19 cellular contexts compared by ENCODE assay signal in the genomic region with DNA sequence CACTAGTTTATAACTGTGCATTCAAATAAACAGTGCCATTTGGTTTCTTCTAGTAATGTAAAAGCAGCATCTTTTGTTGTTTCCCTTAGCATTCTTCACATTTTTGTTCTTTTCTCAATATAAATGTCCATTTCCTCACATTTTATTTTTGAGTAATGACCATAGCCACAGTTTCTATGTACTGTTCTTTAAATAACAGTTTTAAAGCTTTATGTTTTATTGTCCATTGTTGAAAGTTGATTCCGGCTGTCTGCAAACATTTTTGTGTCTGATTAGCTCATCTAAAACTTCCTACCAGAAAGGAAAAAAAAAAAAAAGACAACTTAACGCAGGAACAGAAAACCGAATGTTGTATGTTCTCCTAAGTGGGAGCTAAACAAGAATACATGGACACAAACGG.
DNase-seq lines count a peak whose midpoint lies in the region; ATAC-seq and TF ChIP-seq lines count a peak whose summit lies in the region.
"Had no signal": no experiment of that assay in that cellular context is flagged by ENCODE, and none has a peak within 500 bp of the region (broad histone marks: within the 10 kb centered on the region; RNA-seq: fewer than 3 reads in every experiment).

No MANE protein-coding gene starts in this region.

- no peak for DNase-seq in HFFc6
- DNase-seq in choroid plexus epithelial cell (ENCODE audit: low read depth) = peak; percentile 9
- DNase-seq in fibroblast of pulmonary artery (ENCODE audit: low read depth) = peak; percentile 20
- no peak for DNase-seq in osteocyte (ENCODE audit: extremely low spot score, unreplicated experiment)
- DNase-seq in NCI-H1436 treated with DMSO at 0.1 percent for 48 hours (lab: John Stamatoyannopoulos, UW) = no peak
- DNase-seq: C1 segment of cervical spinal cord, DMS79 treated with DMSO at 0.1 percent for 48 hours, Karpas-422, MG63, NCI-H1092, NCI-H2081 treated with DMSO at 0.1 percent for 48 hours, NCI-H510A, NCI-H82, PC-3 had no signal

- H3K9me3 Mint-ChIP-seq in HFFc6 = peaks cover 8% of the 10 kb centered on the region
- H3K9me3 Mint-ChIP-seq in osteocyte (ENCODE audit: unreplicated experiment) = peaks cover 10% of the 10 kb centered on the region

- H3K36me3 Mint-ChIP-seq in HFFc6 (ENCODE audit: low read depth) (peaks cover 18% of the 10 kb centered on the region), osteocyte (ENCODE audit: unreplicated experiment) (peaks cover 6% of the 10 kb centered on the region)

- H3K27ac Mint-ChIP-seq in HFFc6 = peak overlapping the region; percentile 59; the same call in 1 of the 2 replicates
- H3K27ac Mint-ChIP-seq in osteocyte (ENCODE audit: unreplicated experiment) = peak overlapping the region; percentile 81

- no peaks in the 10 kb centered on the region for H3K27me3 Mint-ChIP-seq in HFFc6 (ENCODE audit: insufficient read depth)
- no peaks in the 10 kb centered on the region for H3K27me3 Mint-ChIP-seq in osteocyte (ENCODE audit: unreplicated experiment)

- H3K4me1 Mint-ChIP-seq in HFFc6 (ENCODE audit: low read depth) (peaks cover 42% of the 10 kb centered on the region), osteocyte (ENCODE audit: unreplicated experiment) (peaks cover 19% of the 10 kb centered on the region)

- H3K4me3 Mint-ChIP-seq in HFFc6 (no peak overlapping the region; the same call in 1 of the 2 replicates), osteocyte (ENCODE audit: unreplicated experiment) (no peak overlapping the region)

- ATAC-seq in GM18858 (IDR thresholded peaks at IDR 0.05; ENCODE audit: unreplicated experiment) (no peak), GM18502 (IDR thresholded peaks at IDR 0.05; ENCODE audit: poor library complexity, unreplicated experiment) (no peak), HG02884 (IDR thresholded peaks at IDR 0.05; ENCODE audit: unreplicated experiment) (no peak)
- ATAC-seq: A549, GM12878, PC-3 had no signal

- TF ChIP-seq CTCF in HFFc6 (IDR thresholded peaks at IDR 0.05) (no peak), choroid plexus epithelial cell (conservative IDR thresholded peaks at IDR 0.05; ENCODE audit: low read depth, low read length) (no peak), fibroblast of pulmonary artery (IDR thresholded peaks at IDR 0.05; ENCODE audit: low read length, missing control alignments) (no peak), osteocyte (IDR thresholded peaks at IDR 0.05) (no peak)

- H3K4me3 ChIP-seq in choroid plexus epithelial cell (ENCODE audit: low read depth, low read length) = no peak overlapping the region
- H3K4me3 ChIP-seq in fibroblast of pulmonary artery (replicated peaks; ENCODE audit: low read depth, low read length) = no peak overlapping the region
- H3K4me3 ChIP-seq: A549, GM12878, MG63 had no signal

Comparison
In these comparisons a context has a peak if more than half of its experiments do, and no peak if none do; other contexts are left out.
1. DNase-seq: peak in choroid plexus epithelial cell (single experiment) and fibroblast of pulmonary artery (single experiment); none in HFFc6 (single experiment), osteocyte (single experiment) and NCI-H1436 treated with DMSO at 0.1 percent for 48 hours (single experiment).